1 cellular context compared by ENCODE assay signal in genomic region chr16:4616047-4616811, GRCh38.
A peak's percentile ranks its signal among the peaks of the same experiment; 100 is the strongest.
TF ChIP-seq lines count a peak whose summit lies in the region.

No MANE protein-coding gene starts in this region.

TF ChIP-seq in HepG2, 621 proteins besides CTCF, POLR2A, EP300 and RAD21 (continued from another document and continues in another):
- TF ChIP-seq ZBED4 (CRISPR knock-in tag; IDR thresholded peaks at IDR 0.05; ENCODE audit: borderline replicate concordance) (peak; percentile 42; the same call in 1 of the 2 replicates), NFYC (CRISPR knock-in tag; IDR thresholded peaks at IDR 0.05) (peak; percentile 91), ISL2 (CRISPR knock-in tag; IDR thresholded peaks at IDR 0.05) (peak; percentile 51), MEIS2 (CRISPR knock-in tag; IDR thresholded peaks at IDR 0.05) (peak; percentile 85), KDM5B (CRISPR knock-in tag; IDR thresholded peaks at IDR 0.05; ENCODE audit: borderline replicate concordance) (peak; percentile 57; the same call in 1 of the 2 replicates), GATAD1 (CRISPR knock-in tag; IDR thresholded peaks at IDR 0.05) (peak; percentile 64; the same call in 1 of the 2 replicates), PRDM10 (CRISPR knock-in tag; IDR thresholded peaks at IDR 0.05; ENCODE audit: low read depth) (peak; percentile 84; the same call in 1 of the 2 replicates), ZNF251 (CRISPR knock-in tag; IDR thresholded peaks at IDR 0.05) (no peak), ZIK1 (CRISPR knock-in tag; IDR thresholded peaks at IDR 0.05; ENCODE audit: borderline replicate concordance, low read depth) (no peak), TFE3 (CRISPR knock-in tag; IDR thresholded peaks at IDR 0.05) (peak; percentile 42; the same call in 1 of the 2 replicates), HOMEZ (CRISPR knock-in tag; IDR thresholded peaks at IDR 0.05; ENCODE audit: low read depth) (peak; percentile 42; the same call in 1 of the 2 replicates), NKX3-1 (CRISPR knock-in tag; IDR thresholded peaks at IDR 0.05) (0 out of 2 replicates have a peak, but pooled peaks have one; percentile 47), NR2F2 (IDR thresholded peaks at IDR 0.05; ENCODE audit: borderline replicate concordance, low read depth) (peak; percentile 30; the same call in 1 of the 2 replicates), GMEB1 (CRISPR knock-in tag; IDR thresholded peaks at IDR 0.05; ENCODE audit: borderline replicate concordance) (peak; percentile 74), FOXK1 (CRISPR knock-in tag; IDR thresholded peaks at IDR 0.05; ENCODE audit: borderline replicate concordance, low read depth) (peak; percentile 95; the same call in 1 of the 2 replicates), ZNF609 (CRISPR knock-in tag; IDR thresholded peaks at IDR 0.05; ENCODE audit: borderline replicate concordance) (peak; percentile 65; the same call in 1 of the 2 replicates), PAX8 (CRISPR knock-in tag; IDR thresholded peaks at IDR 0.05; ENCODE audit: borderline replicate concordance) (no peak)
- TF ChIP-seq, protein P1, sequence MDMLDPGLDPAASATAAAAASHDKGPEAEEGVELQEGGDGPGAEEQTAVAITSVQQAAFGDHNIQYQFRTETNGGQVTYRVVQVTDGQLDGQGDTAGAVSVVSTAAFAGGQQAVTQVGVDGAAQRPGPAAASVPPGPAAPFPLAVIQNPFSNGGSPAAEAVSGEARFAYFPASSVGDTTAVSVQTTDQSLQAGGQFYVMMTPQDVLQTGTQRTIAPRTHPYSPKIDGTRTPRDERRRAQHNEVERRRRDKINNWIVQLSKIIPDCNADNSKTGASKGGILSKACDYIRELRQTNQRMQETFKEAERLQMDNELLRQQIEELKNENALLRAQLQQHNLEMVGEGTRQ (IDR thresholded peaks at IDR 0.05; ENCODE audit: low read depth, low read length), result no peak
- TF ChIP-seq, protein P1 (CRISPR knock-in tag; IDR thresholded peaks at IDR 0.05; ENCODE audit: borderline replicate concordance), result peak; percentile 95; the same call in 1 of the 2 replicates
- TF ChIP-seq, protein P2, sequence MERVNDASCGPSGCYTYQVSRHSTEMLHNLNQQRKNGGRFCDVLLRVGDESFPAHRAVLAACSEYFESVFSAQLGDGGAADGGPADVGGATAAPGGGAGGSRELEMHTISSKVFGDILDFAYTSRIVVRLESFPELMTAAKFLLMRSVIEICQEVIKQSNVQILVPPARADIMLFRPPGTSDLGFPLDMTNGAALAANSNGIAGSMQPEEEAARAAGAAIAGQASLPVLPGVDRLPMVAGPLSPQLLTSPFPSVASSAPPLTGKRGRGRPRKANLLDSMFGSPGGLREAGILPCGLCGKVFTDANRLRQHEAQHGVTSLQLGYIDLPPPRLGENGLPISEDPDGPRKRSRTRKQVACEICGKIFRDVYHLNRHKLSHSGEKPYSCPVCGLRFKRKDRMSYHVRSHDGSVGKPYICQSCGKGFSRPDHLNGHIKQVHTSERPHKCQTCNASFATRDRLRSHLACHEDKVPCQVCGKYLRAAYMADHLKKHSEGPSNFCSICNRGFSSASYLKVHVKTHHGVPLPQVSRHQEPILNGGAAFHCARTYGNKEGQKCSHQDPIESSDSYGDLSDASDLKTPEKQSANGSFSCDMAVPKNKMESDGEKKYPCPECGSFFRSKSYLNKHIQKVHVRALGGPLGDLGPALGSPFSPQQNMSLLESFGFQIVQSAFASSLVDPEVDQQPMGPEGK (CRISPR knock-in tag; IDR thresholded peaks at IDR 0.05), result peak; percentile 63
- TF ChIP-seq, protein P3, sequence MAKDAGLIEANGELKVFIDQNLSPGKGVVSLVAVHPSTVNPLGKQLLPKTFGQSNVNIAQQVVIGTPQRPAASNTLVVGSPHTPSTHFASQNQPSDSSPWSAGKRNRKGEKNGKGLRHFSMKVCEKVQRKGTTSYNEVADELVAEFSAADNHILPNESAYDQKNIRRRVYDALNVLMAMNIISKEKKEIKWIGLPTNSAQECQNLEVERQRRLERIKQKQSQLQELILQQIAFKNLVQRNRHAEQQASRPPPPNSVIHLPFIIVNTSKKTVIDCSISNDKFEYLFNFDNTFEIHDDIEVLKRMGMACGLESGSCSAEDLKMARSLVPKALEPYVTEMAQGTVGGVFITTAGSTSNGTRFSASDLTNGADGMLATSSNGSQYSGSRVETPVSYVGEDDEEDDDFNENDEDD (CRISPR knock-in tag; IDR thresholded peaks at IDR 0.05; ENCODE audit: borderline replicate concordance), result peak; percentile 77; the same call in 1 of the 2 replicates
